7 cellular contexts compared by ENCODE assay signal in the genomic region with DNA sequence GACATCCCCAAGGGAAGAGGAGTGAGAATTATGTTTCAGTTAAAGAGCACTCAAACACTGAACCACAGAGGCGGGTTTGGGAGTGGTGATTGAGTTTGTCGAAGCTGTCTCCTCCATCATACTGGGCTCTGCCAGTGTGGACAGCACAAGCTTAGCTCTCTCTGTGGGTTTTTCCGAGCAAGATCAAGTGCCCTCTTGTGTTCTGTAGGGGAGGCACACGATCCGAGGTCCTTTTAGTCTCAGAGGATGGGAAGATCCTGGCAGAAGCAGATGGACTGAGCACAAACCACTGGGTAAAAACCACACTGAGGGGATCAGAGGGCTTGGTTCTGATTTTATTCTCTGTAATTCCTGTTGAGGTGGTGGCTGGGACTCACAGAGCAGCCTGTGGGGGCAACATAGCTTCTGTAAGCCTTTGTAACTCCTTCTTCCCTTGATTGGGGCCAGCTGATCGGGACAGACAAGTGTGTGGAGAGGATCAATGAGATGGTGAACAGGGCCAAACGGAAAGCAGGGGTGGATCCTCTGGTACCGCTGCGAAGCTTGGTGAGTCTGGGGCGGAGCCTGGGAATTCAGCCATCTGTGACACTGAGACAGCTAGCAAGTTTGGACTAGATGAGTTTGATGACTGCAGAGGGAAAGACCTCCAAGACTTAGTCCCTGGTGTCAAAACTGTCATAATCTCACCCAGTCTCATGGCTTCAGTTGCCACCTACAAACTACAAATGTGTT. TPM values are rescaled to one million over a fixed set of nuclear protein-coding genes. Genes with fewer than 3 reads are reported as not detected.
DNase-seq lines count a peak whose midpoint lies in the region; ATAC-seq and FAIRE-seq lines count a peak whose summit lies in the region.

No MANE protein-coding gene starts in this region.

- H3K4me1 Mint-ChIP-seq in IgD-negative memory B cell, result peaks cover 38 to 61% (median 51%) of the 10 kb centered on the region in 3 donors
- H3K4me1 Mint-ChIP-seq in activated naive CD8-positive, alpha-beta T cell treated with anti-CD3 and anti-CD28 coated beads for 36 hours, result peaks cover 55% of the 10 kb centered on the region

- H3K27me3 Mint-ChIP-seq in IgD-negative memory B cell, result no peaks in the 10 kb centered on the region
- H3K27me3 Mint-ChIP-seq in activated naive CD8-positive, alpha-beta T cell treated with anti-CD3 and anti-CD28 coated beads for 36 hours, result no peaks in the 10 kb centered on the region

- no peaks in the 10 kb centered on the region for H3K36me3 Mint-ChIP-seq in IgD-negative memory B cell
- peaks cover 26% of the 10 kb centered on the region for H3K36me3 Mint-ChIP-seq in activated naive CD8-positive, alpha-beta T cell treated with anti-CD3 and anti-CD28 coated beads for 36 hours

- FAIRE-seq in urothelium cell line (lab: Jason Lieb, UNC), result no peak

- peak overlapping the region; percentile 84 to 99 (median 97) for H3K4me3 Mint-ChIP-seq in IgD-negative memory B cell
- no peak overlapping the region for H3K4me3 Mint-ChIP-seq in activated naive CD8-positive, alpha-beta T cell treated with anti-CD3 and anti-CD28 coated beads for 36 hours

- no peaks in the 10 kb centered on the region for H3K9me3 Mint-ChIP-seq in IgD-negative memory B cell
- H3K9me3 Mint-ChIP-seq in activated naive CD8-positive, alpha-beta T cell treated with anti-CD3 and anti-CD28 coated beads for 36 hours, result no peaks in the 10 kb centered on the region

- ATAC-seq in GM18870 (IDR thresholded peaks at IDR 0.05; ENCODE audit: unreplicated experiment), result no peak

- DNase-seq in ELR (ENCODE audit: low read depth) (peak; percentile 58), islet precursor cell (peak; percentile 77), urothelium cell line (ENCODE audit: low spot score) (peak; percentile 54), NCI-H2107 treated with DMSO at 0.1 percent for 48 hours (lab: John Stamatoyannopoulos, UW; ENCODE audit: unreplicated experiment) (no peak)
- no peak for DNase-seq in activated naive CD8-positive, alpha-beta T cell treated with anti-CD3 and anti-CD28 coated beads for 36 hours

- H3K27ac Mint-ChIP-seq in IgD-negative memory B cell, result peak overlapping the region; percentile 93 to 99 (median 98)
- H3K27ac Mint-ChIP-seq in activated naive CD8-positive, alpha-beta T cell treated with anti-CD3 and anti-CD28 coated beads for 36 hours, result peak overlapping the region; percentile 92

RNA-seq across cellular contexts. Expression of gene NAGK, which starts 2.0 kb away (rescaled TPM):
- polyA plus RNA-seq in IgD-negative memory B cell, result 121 TPM
- total RNA-seq in activated naive CD8-positive, alpha-beta T cell treated with anti-CD3 and anti-CD28 coated beads for 36 hours, result 10 to 100 TPM; 55.6 to 62.1 TPM

RNA-seq across cellular contexts. Expression of gene MCEE, which starts 59.6 kb away (rescaled TPM):
- 25.9 TPM for polyA plus RNA-seq in IgD-negative memory B cell
- 10 to 100 TPM; 10.6 TPM for total RNA-seq in activated naive CD8-positive, alpha-beta T cell treated with anti-CD3 and anti-CD28 coated beads for 36 hours

RNA-seq across cellular contexts. Expression of gene MPHOSPH10, which starts 60.0 kb away (rescaled TPM):
- 25.2 TPM for polyA plus RNA-seq in IgD-negative memory B cell
- 10 to 100 TPM; 69.5 to 74.2 TPM for total RNA-seq in activated naive CD8-positive, alpha-beta T cell treated with anti-CD3 and anti-CD28 coated beads for 36 hours

Comparison
In these comparisons a context has a peak if more than half of its experiments do, and no peak if none do; other contexts are left out.
1. DNase-seq: peak in ELR (single experiment), islet precursor cell (single experiment) and urothelium cell line (single experiment); none in activated naive CD8-positive, alpha-beta T cell treated with anti-CD3 and anti-CD28 coated beads for 36 hours (single experiment) and NCI-H2107 treated with DMSO at 0.1 percent for 48 hours (single experiment).